ENCODE assay signal across 23 cellular contexts in the genomic region with DNA sequence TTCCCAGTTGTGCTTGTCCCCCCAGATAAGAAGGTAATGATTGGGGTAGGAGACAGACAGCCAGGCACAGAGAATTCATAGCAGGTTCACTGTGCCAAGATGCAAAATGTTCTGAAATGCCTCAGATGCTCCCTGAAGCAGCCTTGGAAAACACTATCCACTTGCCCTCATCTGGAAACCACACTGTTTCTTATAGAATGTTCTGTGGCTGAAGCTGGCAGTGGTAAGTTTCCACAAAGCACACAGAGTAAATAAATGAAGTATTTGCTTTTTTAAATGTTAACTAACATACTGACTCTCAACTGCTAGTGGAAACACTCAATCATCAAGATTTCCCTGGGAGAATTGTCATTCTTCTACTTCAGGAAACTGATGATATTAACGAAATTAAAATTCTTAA.
"Had no signal": no experiment of that assay in that cellular context is flagged by ENCODE, and none has a peak within 500 bp of the region (broad histone marks: within the 10 kb centered on the region; RNA-seq: fewer than 3 reads in every experiment).

No MANE protein-coding gene starts in this region.

- DNase-seq: activated CD4-positive, alpha-beta T cell treated with anti-CD3 and anti-CD28 coated beads for 36 hours; activated CD4-positive, alpha-beta T cell treated with anti-CD3 and anti-CD28 coated beads, Interleukin-2, amount 10 ng/mL, durations not matched to agents 7 days and 5 days; activated CD4-positive, alpha-beta T cell treated with anti-CD3 and anti-CD28 coated beads, Interleukin-2, amount 50 U/mL, for 48 hours; activated CD8-positive, alpha-beta T cell treated with anti-CD3 and anti-CD28 coated beads, Interleukin-2, amount 10 ng/mL, durations not matched to agents 7 days and 5 days; activated gamma-delta T cell; activated naive CD4-positive, alpha-beta T cell treated with Interleukin-2 at 50 U/mL for 16 hours; activated naive CD8-positive, alpha-beta T cell treated with anti-CD3 and anti-CD28 coated beads, Interleukin-2, amount 10 ng/mL, durations not matched to agents 7 days and 5 days; activated T-cell treated with anti-CD3 and anti-CD28 coated beads, Interleukin-2, amount 50 U/mL, for 24 hours; adrenal gland; brain microvascular endothelial cell; Karpas-422; NCI-H1105; NCI-H1436; NCI-H1694; NCI-H1930; NCI-H2081 treated with DMSO at 0.1 percent for 48 hours; NCI-H226; NCI-H446 treated with DMSO at 0.1 percent for 48 hours; NCI-H524; NCI-H69; NCI-H82; SHP77; SJCRH30 had no signal
